Comparison of ENCODE assay signal across 8 cellular contexts in the genomic region with DNA sequence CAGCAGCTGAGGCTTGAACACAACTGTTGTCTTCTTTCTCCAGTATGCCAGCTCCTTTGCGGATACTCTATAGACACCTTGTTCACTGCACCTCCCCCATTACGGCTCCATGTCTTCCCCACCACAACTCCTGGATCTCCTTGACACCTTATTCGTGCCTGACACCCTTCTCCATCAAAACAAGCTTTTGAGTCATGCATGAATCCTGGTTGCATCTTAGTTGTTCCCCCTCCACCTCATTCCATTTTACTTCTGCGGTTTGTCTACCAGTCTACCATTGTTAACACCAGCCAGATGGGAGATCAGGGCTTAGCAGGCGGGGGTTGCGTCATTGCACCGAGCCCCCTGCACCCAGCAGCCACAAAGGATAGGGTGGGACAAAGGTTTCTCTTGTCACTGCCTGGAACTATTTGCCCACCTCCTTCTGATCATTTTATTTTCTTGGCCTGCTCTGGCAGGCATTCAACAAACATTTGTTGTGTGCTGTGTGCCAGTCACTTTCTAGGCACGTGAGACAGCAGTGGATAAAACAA. TPM values are rescaled to one million over a fixed set of nuclear protein-coding genes. Genes with fewer than 3 reads are reported as not detected.
DNase-seq lines count a peak whose midpoint lies in the region; ATAC-seq and TF ChIP-seq lines count a peak whose summit lies in the region.

No MANE protein-coding gene starts in this region.

- no peaks in the 10 kb centered on the region for H3K9me2 ChIP-seq in SU-DHL-6 (replicated peaks; ENCODE audit: insufficient read depth, low read length)

- H3K4me2 ChIP-seq in SU-DHL-6 (ENCODE audit: low read depth, low read length, poor library complexity, severe bottlenecking): no peak overlapping the region
- H3K4me2 ChIP-seq in fibroblast of lung (ENCODE audit: extremely low read depth, insufficient read depth, low read length): no peak overlapping the region

- no peaks in the 10 kb centered on the region for H3K36me3 ChIP-seq in SU-DHL-6 (ENCODE audit: low read length)
- H3K36me3 ChIP-seq in fibroblast of lung (ENCODE audit: control insufficient read depth, insufficient read depth, low read length): peaks cover 27% of the 10 kb centered on the region
- H3K36me3 ChIP-seq in gastrocnemius medialis: peaks cover 6 to 52% of the 10 kb centered on the region in 2 donors
- H3K36me3 ChIP-seq in HAP-1 (replicated peaks): peaks cover 76% of the 10 kb centered on the region

- peaks cover 5% of the 10 kb centered on the region; the same call in 1 of the 2 replicates for H4K20me1 ChIP-seq in SU-DHL-6 (ENCODE audit: low read depth, low read length)
- H4K20me1 ChIP-seq in fibroblast of lung (ENCODE audit: control insufficient read depth, extremely low read depth, insufficient read depth, low read length): no peaks in the 10 kb centered on the region

- TF ChIP-seq POLR2A in gastrocnemius medialis (IDR thresholded peaks at IDR 0.05): no peak

- ATAC-seq in gastrocnemius medialis (no peak), HG03439 (IDR thresholded peaks at IDR 0.05; ENCODE audit: unreplicated experiment) (no peak)

- H3K9ac ChIP-seq in SU-DHL-6 (ENCODE audit: low read length) (no peak overlapping the region), fibroblast of lung (ENCODE audit: insufficient read depth, low read length) (no peak overlapping the region)

- in situ Hi-C loops in gastrocnemius medialis (cut with MboI; ENCODE audit: low sequenced_read_pairs in 4 of 4): loop anchor here in 2 of 4 donors (25.0 kb wide), 2 partner anchors 296 to 321 kb away; no protein-coding TSS in a partner anchor
- in situ Hi-C loops in HAP-1 (cut with MboI; ENCODE audit: low sequenced_read_pairs): loop anchor here (10.0 kb wide), 1 partner anchor 438 kb away; a partner anchor contains a TSS

- H2AFZ ChIP-seq in SU-DHL-6 (ENCODE audit: low read depth, low read length, severe bottlenecking) (no peak overlapping the region), fibroblast of lung (ENCODE audit: low read length) (no peak overlapping the region)

- H3K79me2 ChIP-seq in SU-DHL-6 (ENCODE audit: insufficient read depth, low read length) (peaks cover 29% of the 10 kb centered on the region), fibroblast of lung (ENCODE audit: control insufficient read depth, insufficient read depth, low read length) (peaks cover 28% of the 10 kb centered on the region)

- peaks cover 15% of the 10 kb centered on the region for H3F3A ChIP-seq in SU-DHL-6 (ENCODE audit: insufficient read depth)

- intact Hi-C loops in gastrocnemius medialis (cut with DNase I; ENCODE audit: low total_unique reads): loop anchor here (5.0 kb wide), 3 partner anchors 341 to 1951 kb away; no protein-coding TSS in a partner anchor

- TF ChIP-seq CTCF in SU-DHL-6 (IDR thresholded peaks at IDR 0.05; ENCODE audit: insufficient read depth, low read length, poor library complexity, severe bottlenecking) (no peak), fibroblast of lung (conservative IDR thresholded peaks at IDR 0.05 in 1 of 2, IDR thresholded peaks at IDR 0.05 in 1 of 2; ENCODE audit: low read depth in 1 of 2, low read length in 2 of 2) (no peak), gastrocnemius medialis (IDR thresholded peaks at IDR 0.05 in 4 of 5, conservative IDR thresholded peaks at IDR 0.05 in 1 of 5) (no peak)

- peak; percentile 7 for DNase-seq in GM03348 (ENCODE audit: low spot score)
- peak in 1 of 2 donors; percentile 23 for DNase-seq in fibroblast of lung (ENCODE audit: low read depth in 2 of 2)
- DNase-seq in gastrocnemius medialis: no peak
- DNase-seq in HAP-1 (ENCODE audit: low spot score in 2 of 2): no peak
- no peak for DNase-seq in RKO (ENCODE audit: low spot score)
- DNase-seq in SIG-M5 treated with dmso at 0.1 percent for 504 hours (lab: John Stamatoyannopoulos, UW; ENCODE audit: unreplicated experiment): no peak

- H3K27ac ChIP-seq in SU-DHL-6 (ENCODE audit: low read depth, low read length) (peak overlapping the region; percentile 58; the same call in 1 of the 2 replicates), fibroblast of lung (ENCODE audit: insufficient read depth, low read length) (peak overlapping the region; percentile 75), gastrocnemius medialis (peak overlapping the region; percentile 89 to 98 (median 92))

- H3K4me3 ChIP-seq in SU-DHL-6 (ENCODE audit: insufficient read depth, low read length, poor library complexity, severe bottlenecking): no peak overlapping the region
- no peak overlapping the region for H3K4me3 ChIP-seq in fibroblast of lung (replicated peaks in 1 of 4; ENCODE audit: control extremely low read depth in 1 of 4, insufficient read depth in 1 of 4, low read depth in 3 of 4, low read length in 4 of 4)
- no peak overlapping the region for H3K4me3 ChIP-seq in gastrocnemius medialis
- no peak overlapping the region for H3K4me3 ChIP-seq in HAP-1

- H3K27me3 ChIP-seq in SU-DHL-6 (ENCODE audit: low read length) (no peaks in the 10 kb centered on the region), fibroblast of lung (ENCODE audit: control insufficient read depth, insufficient read depth, low read length) (no peaks in the 10 kb centered on the region), gastrocnemius medialis (no peaks in the 10 kb centered on the region), HAP-1 (ENCODE audit: low read depth) (no peaks in the 10 kb centered on the region)

- H3K4me1 ChIP-seq in fibroblast of lung (ENCODE audit: control insufficient read depth, extremely low read depth, insufficient read depth, low read length) (peaks cover 9% of the 10 kb centered on the region), gastrocnemius medialis (peaks cover 13 to 20% of the 10 kb centered on the region in 2 donors), HAP-1 (peaks cover 10% of the 10 kb centered on the region)

- H3K9me3 ChIP-seq in SU-DHL-6 (ENCODE audit: insufficient read depth, low read length) (no peaks in the 10 kb centered on the region), fibroblast of lung (ENCODE audit: control insufficient read depth, insufficient read depth, low read depth, low read length) (no peaks in the 10 kb centered on the region), gastrocnemius medialis (no peaks in the 10 kb centered on the region), HAP-1 (no peaks in the 10 kb centered on the region)

RNA-seq across cellular contexts. Expression of a gene that starts 2.0 kb away (rescaled TPM):
- total RNA-seq in fibroblast of lung: 34.2 and 57.6 TPM in 2 replicates
- 104 and 135 TPM in 2 replicates for polyA plus RNA-seq in fibroblast of lung
- 97.8 and 126 TPM in 2 replicates for polyA plus RNA-seq in fibroblast of lung (2012)
- 291 and 368 TPM in 2 replicates for polyA minus RNA-seq in fibroblast of lung (ENCODE audit: low replicate concordance)
- total RNA-seq in gastrocnemius medialis: 100 to 1,000 TPM; 124 to 208 (median 178) TPM

RNA-seq across cellular contexts. Expression of a gene that starts 16.4 kb away (rescaled TPM):
- total RNA-seq in fibroblast of lung: 37.0 and 47.9 TPM in 2 replicates
- polyA plus RNA-seq in fibroblast of lung: 24.6 and 26.1 TPM in 2 replicates
- 45.7 and 45.9 TPM in 2 replicates for polyA plus RNA-seq in fibroblast of lung (2012)
- 144 and 168 TPM in 2 replicates for polyA minus RNA-seq in fibroblast of lung (ENCODE audit: low replicate concordance)
- 10 to 100 TPM; 17.0 to 35.3 (median 25.0) TPM for total RNA-seq in gastrocnemius medialis

RNA-seq across cellular contexts. Expression of a gene that starts 22.8 kb away (rescaled TPM):
- total RNA-seq in fibroblast of lung: 75.2 and 135 TPM in 2 replicates
- 158 and 303 TPM in 2 replicates for polyA plus RNA-seq in fibroblast of lung
- polyA plus RNA-seq in fibroblast of lung (2012): 188 and 340 TPM in 2 replicates
- 759 and 1,104 TPM in 2 replicates for polyA minus RNA-seq in fibroblast of lung (ENCODE audit: low replicate concordance)
- total RNA-seq in gastrocnemius medialis: 100 to 1,000 TPM; 113 to 181 (median 162) TPM
